Comparison of ENCODE assay signal across 13 cellular contexts in genomic region chr18:8031496-8031895, GRCh38.
"Had no signal": no experiment of that assay in that cellular context is flagged by ENCODE, and none has a peak within 500 bp of the region (broad histone marks: within the 10 kb centered on the region; RNA-seq: fewer than 3 reads in every experiment).

No MANE protein-coding gene starts in this region.

- H3K9me3 ChIP-seq: colonic mucosa, neutrophil, psoas muscle, right lobe of liver, tibial artery had no signal

- H3K27ac ChIP-seq: colonic mucosa, neutrophil, psoas muscle, right lobe of liver, tibial artery had no signal

- H3K4me3 ChIP-seq: colonic mucosa, psoas muscle, right lobe of liver, tibial artery had no signal

- H3K4me1 ChIP-seq: colonic mucosa, psoas muscle, right lobe of liver, tibial artery had no signal

- H3K27me3 ChIP-seq: colonic mucosa, neutrophil, right lobe of liver, tibial artery had no signal

- DNase-seq: cerebellar nuclear complex; colonic mucosa; dermis blood vessel endothelial cell; islet precursor cell; naive thymus-derived CD4-positive, alpha-beta T cell; psoas muscle; retina; right lobe of liver; stimulated activated CD4-positive, alpha-beta T cell treated with anti-CD3 and anti-CD28 coated beads, Interleukin-4, amount 100 ng/mL, for 1 hour; stimulated activated CD8-positive, alpha-beta memory T cell treated with anti-CD3 and anti-CD28 coated beads, Interleukin-4, amount 100 ng/mL, for 48 hours; tibial artery had no signal

- H3K36me3 ChIP-seq: colonic mucosa, neutrophil, right lobe of liver, tibial artery had no signal

- ATAC-seq: naive thymus-derived CD4-positive, alpha-beta T cell; psoas muscle; right lobe of liver; stimulated activated effector memory CD8-positive, alpha-beta T cell treated with anti-CD3 and anti-CD28 coated beads, Interleukin-12 subunit alpha, Interleukin-12 subunit beta, amount 100 ng/mL, for 72 hours had no signal
